In genomic region chr10:73094986-73095478, GRCh38 we compare ENCODE assay signal across 1 cellular context.
TF ChIP-seq lines count a peak whose summit lies in the region.

No MANE protein-coding gene starts in this region.

TF ChIP-seq in GM23338, 12 proteins besides CTCF, POLR2A, EP300 and RAD21 (continued from another document):
- TF ChIP-seq ZNF462 (CRISPR knock-in tag; IDR thresholded peaks at IDR 0.05) (no peak), EZH2 (IDR thresholded peaks at IDR 0.05; ENCODE audit: low read depth, unreplicated experiment) (no peak), ZNF331 (CRISPR knock-in tag; IDR thresholded peaks at IDR 0.05; ENCODE audit: low read depth) (no peak)
